Comparison of ENCODE assay signal across 21 cellular contexts in the genomic region with DNA sequence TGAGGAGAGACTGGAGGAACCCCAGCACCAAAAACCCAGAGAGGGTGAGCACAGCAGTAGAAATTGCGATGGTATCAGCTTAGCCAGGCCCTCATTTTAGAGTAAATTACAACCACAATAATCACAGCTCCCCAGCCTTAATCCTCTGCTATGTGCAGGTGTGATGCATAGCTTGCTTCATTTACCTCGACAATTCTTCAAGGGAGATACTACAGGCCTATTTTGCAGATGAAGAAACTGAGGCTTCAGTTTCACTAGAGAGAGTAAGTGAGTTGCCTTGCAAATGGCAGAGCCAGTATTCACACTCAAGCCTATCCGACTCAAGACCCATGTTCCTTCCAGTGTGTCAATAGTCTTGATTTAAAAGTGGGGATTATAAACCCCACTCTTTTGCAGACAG.
"Had no signal": no experiment of that assay in that cellular context is flagged by ENCODE, and none has a peak within 500 bp of the region (broad histone marks: within the 10 kb centered on the region; RNA-seq: fewer than 3 reads in every experiment).

No MANE protein-coding gene starts in this region.

- H3K4me1 ChIP-seq: breast epithelium had no signal

- ATAC-seq: activated CD4-positive, CD25-positive, alpha-beta regulatory T cell treated with anti-CD3 and anti-CD28 coated beads, Interleukin-2, amount 50 U/mL, for 24 hours; activated CD8-positive, alpha-beta T cell treated with anti-CD3 and anti-CD28 coated beads for 36 hours; activated T-cell treated with anti-CD3 and anti-CD28 coated beads, Interleukin-2, amount 50 U/mL, for 72 hours; Right ventricle myocardium inferior had no signal

- H3K36me3 Mint-ChIP-seq: activated naive CD8-positive, alpha-beta T cell treated with anti-CD3 and anti-CD28 coated beads, Interleukin-2, amount 10 ng/mL, durations not matched to agents 7 days and 5 days had no signal

- H3K9me3 ChIP-seq: adrenal gland, breast epithelium had no signal

- H3K4me3 ChIP-seq: adrenal gland, breast epithelium had no signal

- H3K27me3 ChIP-seq: adrenal gland, breast epithelium had no signal

- H3K4me3 Mint-ChIP-seq: activated CD8-positive, alpha-beta T cell treated with anti-CD3 and anti-CD28 coated beads for 36 hours; activated naive CD8-positive, alpha-beta T cell treated with anti-CD3 and anti-CD28 coated beads, Interleukin-2, amount 10 ng/mL, durations not matched to agents 7 days and 5 days; activated T-cell treated with anti-CD3 and anti-CD28 coated beads, Interleukin-2, amount 50 U/mL, for 72 hours; T-helper 1 cell treated with Interleukin-12 subunit alpha and Interleukin-12 subunit beta and Interleukin-4 antibody, amounts not matched to agents 30 μg/mL and 1 μg/mL, for 36 hours had no signal

- H3K9me3 Mint-ChIP-seq: activated CD8-positive, alpha-beta T cell treated with anti-CD3 and anti-CD28 coated beads for 36 hours; activated naive CD8-positive, alpha-beta T cell treated with anti-CD3 and anti-CD28 coated beads, Interleukin-2, amount 10 ng/mL, durations not matched to agents 7 days and 5 days; activated T-cell treated with anti-CD3 and anti-CD28 coated beads, Interleukin-2, amount 50 U/mL, for 72 hours; activated T-helper 2 cell treated with anti-CD3 and anti-CD28 coated beads, Interferon-gamma antibody, Interleukin-2, Interleukin-4, amounts not matched to agents 10 μg/mL and 5 μg/mL and 100 μg/mL, durations not matched to agents 14 hours and 24 hours and 36 hours; T-helper 1 cell treated with Interleukin-12 subunit alpha and Interleukin-12 subunit beta and Interleukin-4 antibody, amounts not matched to agents 30 μg/mL and 1 μg/mL, for 36 hours had no signal

- H3K36me3 ChIP-seq: adrenal gland, breast epithelium had no signal

- H3K27me3 Mint-ChIP-seq: activated CD8-positive, alpha-beta T cell treated with anti-CD3 and anti-CD28 coated beads for 36 hours had no signal

- H3K4me1 Mint-ChIP-seq: activated naive CD8-positive, alpha-beta T cell treated with anti-CD3 and anti-CD28 coated beads, Interleukin-2, amount 10 ng/mL, durations not matched to agents 7 days and 5 days had no signal

- H3K27ac Mint-ChIP-seq: activated CD8-positive, alpha-beta T cell treated with anti-CD3 and anti-CD28 coated beads for 36 hours; activated naive CD8-positive, alpha-beta T cell treated with anti-CD3 and anti-CD28 coated beads, Interleukin-2, amount 10 ng/mL, durations not matched to agents 7 days and 5 days; activated T-cell treated with anti-CD3 and anti-CD28 coated beads, Interleukin-2, amount 50 U/mL, for 72 hours; activated T-helper 2 cell treated with anti-CD3 and anti-CD28 coated beads, Interferon-gamma antibody, Interleukin-2, Interleukin-4, amounts not matched to agents 10 μg/mL and 5 μg/mL and 100 μg/mL, durations not matched to agents 14 hours and 24 hours and 36 hours; T-helper 1 cell treated with Interleukin-12 subunit alpha and Interleukin-12 subunit beta and Interleukin-4 antibody, amounts not matched to agents 30 μg/mL and 1 μg/mL, for 36 hours had no signal

- DNase-seq: activated CD4-positive, alpha-beta T cell treated with anti-CD3 and anti-CD28 coated beads for 4 hours; activated CD8-positive, alpha-beta memory T cell treated with anti-CD3 and anti-CD28 coated beads, Interleukin-2, amount 50 U/mL, for 4 hours; activated CD8-positive, alpha-beta T cell treated with anti-CD3 and anti-CD28 coated beads for 36 hours; activated gamma-delta T cell treated with Interleukin-2 at 50 U/mL for 16 hours; activated naive CD4-positive, alpha-beta T cell treated with anti-CD3 and anti-CD28 coated beads, Interleukin-2, amount 50 U/mL, for 16 hours; activated naive CD8-positive, alpha-beta T cell treated with anti-CD3 and anti-CD28 coated beads, Interleukin-2, amount 10 ng/mL, durations not matched to agents 7 days and 5 days; activated T-cell treated with anti-CD3 and anti-CD28 coated beads, Interleukin-2, amount 50 U/mL, for 72 hours; adrenal gland; Kasumi-1; NCI-H1048; NCI-H1930; NCI-H2171 treated with DMSO at 0.1 percent for 48 hours; NCI-H226; NCI-H526; NCI-H82; RPMI8226 had no signal
